24 cellular contexts compared by ENCODE assay signal in genomic region chr10:54259104-54259503, GRCh38.
"Had no signal": no experiment of that assay in that cellular context is flagged by ENCODE, and none has a peak within 500 bp of the region (broad histone marks: within the 10 kb centered on the region; RNA-seq: fewer than 3 reads in every experiment).

No MANE protein-coding gene starts in this region.

- H3K27me3 ChIP-seq: colonic mucosa, esophagus muscularis mucosa, esophagus squamous epithelium, foreskin keratinocyte, gastrocnemius medialis, gastroesophageal sphincter, heart left ventricle, heart right ventricle had no signal

- H3K4me3 ChIP-seq: colonic mucosa, coronary artery, dorsolateral prefrontal cortex, esophagus muscularis mucosa, esophagus squamous epithelium, gastrocnemius medialis, gastroesophageal sphincter, heart left ventricle, heart right ventricle had no signal

- ATAC-seq: effector memory CD8-positive, alpha-beta T cell; esophagus mucosa; foreskin keratinocyte; gastrocnemius medialis; gastroesophageal sphincter had no signal

- DNase-seq: colonic mucosa; cortex of kidney; dermis blood vessel endothelial cell; dorsolateral prefrontal cortex; effector CD4-positive, alpha-beta T cell; effector CD8-positive, alpha-beta T cell; effector memory CD4-positive, alpha-beta T cell; effector memory CD8-positive, alpha-beta T cell; endodermal cell; erythroblast; esophagus squamous epithelium; foreskin fibroblast; foreskin keratinocyte; foreskin melanocyte; gastrocnemius medialis; glutamatergic neuron; head of caudate nucleus; heart left ventricle; heart right ventricle had no signal

- H3K4me1 ChIP-seq: colonic mucosa, esophagus muscularis mucosa, esophagus squamous epithelium, foreskin keratinocyte, gastrocnemius medialis, gastroesophageal sphincter, heart left ventricle, heart right ventricle had no signal

- H3K27ac ChIP-seq: colonic mucosa, coronary artery, dorsolateral prefrontal cortex, epithelial cell of prostate, esophagus muscularis mucosa, esophagus squamous epithelium, foreskin keratinocyte, gastrocnemius medialis, gastroesophageal sphincter, heart left ventricle, heart right ventricle had no signal

- H3K9me3 ChIP-seq: colonic mucosa, esophagus muscularis mucosa, esophagus squamous epithelium, gastrocnemius medialis, gastroesophageal sphincter, heart left ventricle had no signal

- H3K36me3 ChIP-seq: colonic mucosa, esophagus muscularis mucosa, esophagus squamous epithelium, gastrocnemius medialis, gastroesophageal sphincter, heart left ventricle, heart right ventricle had no signal
